8 cellular contexts compared by ENCODE assay signal in the genomic region with DNA sequence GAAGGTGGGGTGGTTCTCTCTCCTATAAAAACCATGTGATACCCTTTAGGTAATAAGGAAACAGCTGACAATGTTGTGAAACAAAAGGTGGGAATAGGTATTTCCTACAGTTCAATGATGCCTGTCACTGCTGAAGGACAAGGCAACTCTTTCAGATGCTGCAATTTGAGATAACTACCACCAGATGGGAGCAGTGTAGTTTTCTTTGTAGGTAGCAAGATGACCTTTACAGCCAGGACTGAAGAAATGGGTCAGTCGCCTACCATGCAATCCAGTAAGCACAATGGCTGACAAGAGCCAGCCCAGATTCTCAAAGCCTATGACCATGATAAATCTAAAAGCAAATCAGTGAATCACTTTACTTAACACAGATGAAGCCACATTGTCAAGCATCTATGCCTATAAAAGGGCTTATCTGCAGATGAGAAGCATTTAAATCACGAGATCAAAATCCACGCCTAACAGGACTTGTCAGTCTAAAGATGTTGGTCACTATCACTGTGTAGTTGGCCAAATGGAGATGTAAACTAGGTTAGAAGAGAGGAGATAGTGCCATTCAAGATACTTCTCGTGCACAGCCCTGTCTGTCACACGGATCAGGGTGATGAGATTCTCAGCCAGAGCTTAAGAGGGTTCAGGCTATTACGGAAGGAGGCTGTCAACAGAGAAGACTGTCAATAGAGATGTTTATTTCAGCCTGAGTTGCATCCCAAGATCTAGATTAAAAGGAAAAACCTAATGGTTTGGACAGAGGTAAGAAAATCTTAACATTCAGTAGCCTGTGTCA.
DNase-seq lines count a peak whose midpoint lies in the region; ATAC-seq, FAIRE-seq and TF ChIP-seq lines count a peak whose summit lies in the region.

No MANE protein-coding gene starts in this region.

- H2BK120ac ChIP-seq in H1 (replicated peaks; ENCODE audit: low read depth, low read length): no peak overlapping the region

- no peak overlapping the region for H2BK20ac ChIP-seq in H1 (ENCODE audit: low read length)

- TF ChIP-seq CTCF in AG09309 (IDR thresholded peaks at IDR 0.05; ENCODE audit: control insufficient read depth, insufficient read depth, low read depth, low read length, missing control alignments) (peak; percentile 55), GM12875 (IDR thresholded peaks at IDR 0.05; ENCODE audit: borderline replicate concordance, insufficient read depth, low read depth, low read length) (peak; percentile 63; the same call in 1 of the 2 replicates), RWPE1 (conservative IDR thresholded peaks at IDR 0.05; ENCODE audit: low read depth) (peak; percentile 55), H1 (IDR thresholded peaks at IDR 0.05; ENCODE audit: control extremely low read depth in 1 of 3, insufficient read depth in 1 of 3, low read depth in 1 of 3, low read length in 3 of 3) (peak in 2 of 3 experiments; percentile 75 to 89; a peak in 3 of 4 replicates), mucosa of descending colon (IDR thresholded peaks at IDR 0.05) (peak; percentile 45)

- TF ChIP-seq POLR2A in H1 (IDR thresholded peaks at IDR 0.05; ENCODE audit: control extremely low read depth in 1 of 2, low read depth in 2 of 2, low read length in 2 of 2): no peak

- H3K27ac ChIP-seq in RWPE1: no peak overlapping the region
- no peak overlapping the region for H3K27ac ChIP-seq in H1 (ENCODE audit: low read depth, low read length)

- no peak overlapping the region for H3K14ac ChIP-seq in H1 (ENCODE audit: insufficient read length)

- no peaks in the 10 kb centered on the region for H3K36me3 ChIP-seq in H1 (ENCODE audit: control insufficient read depth in 2 of 4, insufficient read depth in 4 of 4, low read length in 3 of 4)
- no peaks in the 10 kb centered on the region for H3K36me3 ChIP-seq in mucosa of descending colon (ENCODE audit: low read depth)

- no peak overlapping the region for H2BK5ac ChIP-seq in H1 (ENCODE audit: low read depth, low read length)

- POLR2A ChIA-PET in RWPE1 (lab: Yijun Ruan, JAX; ENCODE audit: low non-redundant PET) (no interaction called here), H1 (lab: Charles Lee; ENCODE audit: partially characterized antibody) (no interaction called here)

- H3K23me2 ChIP-seq in H1 (ENCODE audit: low read depth, low read length): no peaks in the 10 kb centered on the region

- peak; percentile 95 for ATAC-seq in mucosa of descending colon

- no peak overlapping the region for H3K56ac ChIP-seq in H1 (replicated peaks; ENCODE audit: insufficient read length, low read depth, low read length)

- H2AFZ ChIP-seq in H1 (ENCODE audit: low read length): no peak overlapping the region

- H3K27me3 ChIP-seq in H1 (replicated peaks in 1 of 4; ENCODE audit: control insufficient read depth in 3 of 4, extremely low read depth in 1 of 4, insufficient read depth in 3 of 4, low read length in 3 of 4): no peaks in the 10 kb centered on the region

- H4K20me1 ChIP-seq in H1 (replicated peaks in 1 of 2; ENCODE audit: control insufficient read depth in 1 of 2, insufficient read depth in 2 of 2, low read length in 2 of 2): no peaks in the 10 kb centered on the region

- intact Hi-C loops in mucosa of descending colon (cut with DNase I, micrococcal nuclease): loop anchor here (2.0 to 10.0 kb wide), 3 partner anchors 85 to 155 kb away; a partner anchor contains a TSS

- H2AK5ac ChIP-seq in H1 (ENCODE audit: low read depth, low read length): 0 out of 2 replicates have a peak overlapping the region, but pooled peaks have one; percentile 32

- no peak overlapping the region for H3K4ac ChIP-seq in H1 (replicated peaks; ENCODE audit: insufficient read length, low read depth, low read length)

- no peaks in the 10 kb centered on the region for H3K9me3 ChIP-seq in H1 (ENCODE audit: insufficient read depth in 2 of 2, low read depth in 1 of 2, low read length in 1 of 2)
- no peaks in the 10 kb centered on the region for H3K9me3 ChIP-seq in mucosa of descending colon

- H2BK15ac ChIP-seq in H1 (ENCODE audit: low read length): no peak overlapping the region

- DNase-seq in AG09309 (ENCODE audit: low read depth) (peak; percentile 27), HT1080 (ENCODE audit: low read depth) (peak; percentile 48), RWPE1 (ENCODE audit: low spot score) (peak; percentile 54), H1 (ENCODE audit: low read depth in 1 of 2, low spot score in 2 of 2) (peak in 1 of 2 experiments; percentile 15), mucosa of descending colon (peak in 1 of 3 donors; percentile 50), HK-2 (ENCODE audit: unreplicated experiment) (no peak), occipital lobe (lab: John Stamatoyannopoulos, UW) (no peak)

- CTCF ChIA-PET in RWPE1 (lab: Yijun Ruan, JAX): interaction anchor here (0.6 to 1.1 kb wide), 5 partner anchors 13 to 257 kb away, joined by 3 to 5 read pairs (median 3); no protein-coding TSS in a partner anchor
- CTCF ChIA-PET in H1 (lab: Charles Lee; ENCODE audit: partially characterized antibody): interaction anchor here (0.6 to 11.5 kb wide), 12 partner anchors 11 to 165 kb away, joined by 3 to 128 read pairs (median 5); no protein-coding TSS in a partner anchor

- peaks cover 0 to 13% of the 10 kb centered on the region in 2 experiments; a peak in 2 of 4 replicates for H3K79me2 ChIP-seq in H1 (ENCODE audit: control insufficient read depth in 1 of 2, insufficient read depth in 2 of 2, low read length in 2 of 2)

- WGBS in H1 (ENCODE audit: extremely low coverage in 1 of 2, insufficient coverage in 1 of 2, insufficient read length in 1 of 2, insufficient replicate concordance in 2 of 2, low coverage in 1 of 2, low lambda C conversion rate in 2 of 2, missing lambda C conversion rate in 1 of 2), 2 experiments: 82% methylated on average over 6 of the region's 6 CpGs; no CpG with 5 or more reads in 1 of the 2 experiments

- H4K91ac ChIP-seq in H1 (replicated peaks; ENCODE audit: insufficient read length, low read length): no peak overlapping the region

- no peak for TF ChIP-seq EP300 in H1 (IDR thresholded peaks at IDR 0.05; ENCODE audit: borderline replicate concordance in 1 of 2, low read depth in 2 of 2, low read length in 2 of 2)

- H2BK12ac ChIP-seq in H1 (ENCODE audit: low read depth, low read length): 0 out of 2 replicates have a peak overlapping the region, but pooled peaks have one; percentile 6

- FAIRE-seq in H1 (lab: Jason Lieb, UNC): peak; percentile 95

- H4K8ac ChIP-seq in H1 (ENCODE audit: extremely low read depth, insufficient read depth, low read length): no peak overlapping the region

- no peak overlapping the region for H3K4me2 ChIP-seq in H1 (ENCODE audit: insufficient read depth in 1 of 2, low read depth in 2 of 2, low read length in 2 of 2)

- H3K23ac ChIP-seq in H1 (ENCODE audit: insufficient read length): no peak overlapping the region

- peaks cover 0 to 5% (median 2%) of the 10 kb centered on the region in 4 experiments; a peak in 3 of 7 replicates for H3K4me1 ChIP-seq in H1 (replicated peaks in 1 of 4; ENCODE audit: control insufficient read depth in 3 of 4, insufficient read depth in 4 of 4, low read length in 3 of 4)
- H3K4me1 ChIP-seq in mucosa of descending colon (ENCODE audit: low read depth): peaks cover 29% of the 10 kb centered on the region

- H3K4me3 ChIP-seq in AG09309 (ENCODE audit: control insufficient read depth, low read depth, low read length) (no peak overlapping the region), GM12875 (ENCODE audit: low read depth, low read length) (no peak overlapping the region), H1 (ENCODE audit: extremely low read depth in 1 of 4, insufficient read depth in 2 of 4, low read depth in 3 of 4, low read length in 4 of 4) (no peak overlapping the region), mucosa of descending colon (peak overlapping the region; percentile 1)

- 0 out of 2 replicates have a peak, but pooled peaks cover under 1% of the 10 kb centered on the region for H3K79me1 ChIP-seq in H1 (ENCODE audit: low read depth, low read length)

- no peak overlapping the region for H4K5ac ChIP-seq in H1 (ENCODE audit: insufficient read length, low read depth, low read length)

- no peak overlapping the region for H3K9ac ChIP-seq in H1 (replicated peaks in 1 of 4; ENCODE audit: extremely low read depth in 1 of 4, low read depth in 3 of 4, low read length in 3 of 4)

- H3K18ac ChIP-seq in H1 (ENCODE audit: extremely low read depth, low read length): peak overlapping the region; percentile 9; the same call in 1 of the 2 replicates

- TF ChIP-seq RAD21 in H1 (IDR thresholded peaks at IDR 0.05 in 1 of 2, conservative IDR thresholded peaks at IDR 0.05 in 1 of 2; ENCODE audit: low read depth in 2 of 2, low read length in 2 of 2): peak; percentile 91 to 95

TF ChIP-seq in H1, 55 proteins besides CTCF, POLR2A, EP300 and RAD21:
- TF ChIP-seq YY1 (IDR thresholded peaks at IDR 0.05; ENCODE audit: low read depth, low read length): peak; percentile 82
- peak; percentile 66 for TF ChIP-seq CEBPB (IDR thresholded peaks at IDR 0.05; ENCODE audit: low read depth, low read length)
- peak; percentile 91 for TF ChIP-seq TEAD4 (IDR thresholded peaks at IDR 0.05; ENCODE audit: low read depth, low read length)
- TF ChIP-seq SIN3A (conservative IDR thresholded peaks at IDR 0.05 in 1 of 2, IDR thresholded peaks at IDR 0.05 in 1 of 2; ENCODE audit: low read depth in 1 of 2, low read length in 2 of 2): peak in 1 of 2 experiments; percentile 62; a peak in 1 of 4 replicates
- TF ChIP-seq POU5F1 (IDR thresholded peaks at IDR 0.05; ENCODE audit: low read depth, low read length): no peak
- TF ChIP-seq MAFK (IDR thresholded peaks at IDR 0.05; ENCODE audit: low read depth, low read length): 0 out of 2 replicates have a peak, but pooled peaks have one; percentile 15

Comparison
In these comparisons a context has a peak if more than half of its experiments do, and no peak if none do; other contexts are left out.
1. DNase-seq: peak in AG09309 (single experiment), HT1080 (single experiment) and RWPE1 (single experiment); none in HK-2 (single experiment) and occipital lobe (single experiment).
2. Peak in every context shown above with its lines, with median percentiles within 50 percentile points of each other: CTCF ChIP-seq.